Comparison of ENCODE assay signal across 9 cellular contexts in the genomic region with DNA sequence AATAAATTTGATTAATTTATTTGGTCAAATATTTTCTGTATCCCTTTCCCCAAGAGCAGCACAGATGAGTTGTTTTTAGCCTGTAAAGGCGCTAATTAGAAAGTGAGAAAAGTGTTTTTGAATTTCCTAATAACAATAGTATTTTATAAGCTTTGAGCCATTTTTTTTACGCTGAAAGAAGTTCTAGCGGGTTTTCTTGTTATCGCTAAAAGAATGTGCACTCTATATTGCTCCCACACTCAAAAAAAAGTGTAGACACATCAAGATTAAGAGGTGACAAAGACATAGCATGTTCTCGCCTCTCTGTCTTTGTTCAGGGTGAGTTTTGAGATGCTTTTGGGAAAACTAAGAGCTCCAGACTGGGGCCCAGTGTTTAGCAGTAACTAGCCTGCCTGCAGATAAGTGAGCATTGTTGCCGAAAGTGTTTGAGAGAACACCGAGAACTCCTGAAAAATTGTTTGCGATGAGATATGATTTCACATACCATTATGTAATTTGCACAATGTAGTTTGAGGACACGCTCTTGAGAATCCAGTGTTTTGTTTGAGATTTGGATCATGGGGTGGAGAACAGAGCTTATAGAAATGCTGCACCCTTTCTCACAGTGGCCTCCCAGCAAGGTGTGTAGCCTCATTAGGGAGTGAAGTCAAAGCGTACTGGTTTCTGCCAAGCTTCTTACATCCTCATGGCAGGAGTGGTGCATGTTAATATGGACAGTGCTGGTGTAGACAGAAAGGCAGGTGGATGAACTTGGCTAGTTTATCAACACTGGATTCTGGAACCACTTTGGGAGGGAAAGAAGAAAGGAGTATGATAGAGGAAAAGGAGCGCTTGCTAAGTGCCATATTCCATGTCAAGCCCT. TPM values are rescaled to one million over a fixed set of nuclear protein-coding genes. Genes with fewer than 3 reads are reported as not detected.
DNase-seq lines count a peak whose midpoint lies in the region; ATAC-seq and TF ChIP-seq lines count a peak whose summit lies in the region.
"Had no signal": no experiment of that assay in that cellular context is flagged by ENCODE, and none has a peak within 500 bp of the region (broad histone marks: within the 10 kb centered on the region; RNA-seq: fewer than 3 reads in every experiment).

No MANE protein-coding gene starts in this region.

- TSS peak; percentile 31 for BruUV-seq in Caco-2 (replicated peaks; lab: Mats Ljungman, UMichigan)

- H3K4me3 Mint-ChIP-seq in Caco-2 (ENCODE audit: unreplicated experiment), result peak overlapping the region; percentile 89

- no peak overlapping the region for H2AFZ ChIP-seq in osteoblast (ENCODE audit: low read length)

- no peaks in the 10 kb centered on the region for H3K27me3 ChIP-seq in Caco-2 (replicated peaks; ENCODE audit: control insufficient read depth, insufficient read depth, low read length)
- no peaks in the 10 kb centered on the region for H3K27me3 ChIP-seq in Peyer's patch
- H3K27me3 ChIP-seq in esophagus squamous epithelium, result peaks cover 0 to 43% (median 7%) of the 10 kb centered on the region in 4 donors
- peaks cover 9% of the 10 kb centered on the region for H3K27me3 ChIP-seq in osteoblast (ENCODE audit: insufficient read depth, low read length)

- peaks cover 7% of the 10 kb centered on the region for H3K4me1 Mint-ChIP-seq in Caco-2 (ENCODE audit: low read depth, unreplicated experiment)

- H3K4me1 ChIP-seq in Caco-2 (peaks cover 9% of the 10 kb centered on the region; the same call in 1 of the 2 replicates), Peyer's patch (peaks cover 0 to 17% (median 0%) of the 10 kb centered on the region in 4 donors), esophagus squamous epithelium (peaks cover 4 to 45% (median 10%) of the 10 kb centered on the region in 3 donors), osteoblast (ENCODE audit: insufficient read depth, low read length) (peaks cover 5% of the 10 kb centered on the region)

- no peaks in the 10 kb centered on the region for H3K9me3 ChIP-seq in Caco-2
- no peaks in the 10 kb centered on the region for H3K9me3 ChIP-seq in Peyer's patch
- no peaks in the 10 kb centered on the region for H3K9me3 ChIP-seq in esophagus squamous epithelium
- H3K9me3 ChIP-seq in osteoblast (ENCODE audit: low read depth, low read length), result no peaks in the 10 kb centered on the region

- peaks cover 3% of the 10 kb centered on the region for H4K20me1 ChIP-seq in osteoblast (ENCODE audit: insufficient read depth, low read length)

- CTCF ChIA-PET in Caco-2 (lab: Charles Lee), result interaction anchor here (0.6 kb wide), 1 partner anchor 140 kb away, joined by 5 read pairs; no protein-coding TSS in a partner anchor

- no peaks in the 10 kb centered on the region for H3K9me3 Mint-ChIP-seq in Caco-2 (ENCODE audit: unreplicated experiment)

- H3K27ac Mint-ChIP-seq in Caco-2 (ENCODE audit: unreplicated experiment), result no peak overlapping the region

- H3K27ac ChIP-seq in Peyer's patch, result peak overlapping the region in 3 of 4 donors; percentile 72 to 84 (median 76)
- no peak overlapping the region for H3K27ac ChIP-seq in esophagus squamous epithelium
- peak overlapping the region; percentile 83 for H3K27ac ChIP-seq in osteoblast (ENCODE audit: low read depth, low read length)

- TF ChIP-seq POLR2A in Peyer's patch (IDR thresholded peaks at IDR 0.05) (no peak), esophagus squamous epithelium (IDR thresholded peaks at IDR 0.05) (no peak)

- no peaks in the 10 kb centered on the region for H3K36me3 Mint-ChIP-seq in Caco-2 (ENCODE audit: insufficient read depth, unreplicated experiment)

- TF ChIP-seq CTCF in Caco-2 (IDR thresholded peaks at IDR 0.05; ENCODE audit: insufficient read depth in 1 of 2, low read depth in 1 of 2, low read length in 1 of 2, severe bottlenecking in 1 of 2, unreplicated experiment in 1 of 2) (no peak), Peyer's patch (IDR thresholded peaks at IDR 0.05) (no peak), esophagus squamous epithelium (IDR thresholded peaks at IDR 0.05) (no peak), osteoblast (IDR thresholded peaks at IDR 0.05; ENCODE audit: extremely low read depth, low read depth, low read length) (no peak)

- WGBS in esophagus squamous epithelium, 2 donors, result 80 to 88% methylated on average over 10 to 11 of the region's 11 CpGs

- POLR2A ChIA-PET in Caco-2 (lab: Charles Lee), result no interaction called here

- DNase-seq in Caco-2, result no peak
- DNase-seq in Peyer's patch, result no peak
- no peak for DNase-seq in esophagus squamous epithelium (lab: John Stamatoyannopoulos, UW)
- DNase-seq in osteoblast (ENCODE audit: insufficient read length, low spot score, missing footprints), result peak; percentile 65
- no peak for DNase-seq in SKM-1 (lab: John Stamatoyannopoulos, UW; ENCODE audit: unreplicated experiment)
- no peak for DNase-seq in dedifferentiated amniotic fluid mesenchymal stem cell (ENCODE audit: extremely low spot score)
- DNase-seq in DMS 273 treated with DMSO at 0.1 percent for 48 hours (lab: John Stamatoyannopoulos, UW), result no peak
- DNase-seq: caudate nucleus had no signal

- peaks cover 62% of the 10 kb centered on the region for H3K79me2 ChIP-seq in osteoblast (ENCODE audit: insufficient read depth, low read length)

- H3K36me3 ChIP-seq in Caco-2 (ENCODE audit: control insufficient read depth, insufficient read depth, low read length) (no peaks in the 10 kb centered on the region), Peyer's patch (no peaks in the 10 kb centered on the region), esophagus squamous epithelium (no peaks in the 10 kb centered on the region), osteoblast (ENCODE audit: insufficient read depth, low read length) (no peaks in the 10 kb centered on the region)

- peak overlapping the region; percentile 94 for H3K4me3 ChIP-seq in Caco-2 (ENCODE audit: low read depth, low read length)
- peak overlapping the region; percentile 69 to 94 (median 76) for H3K4me3 ChIP-seq in Peyer's patch
- peak overlapping the region; percentile 47 to 93 (median 57) for H3K4me3 ChIP-seq in esophagus squamous epithelium
- peak overlapping the region; percentile 95 for H3K4me3 ChIP-seq in osteoblast (ENCODE audit: insufficient read depth, low read length)

- peak overlapping the region; percentile 97 for H3K4me2 ChIP-seq in osteoblast (ENCODE audit: insufficient read depth, low read length)

- no peaks in the 10 kb centered on the region for H3K27me3 Mint-ChIP-seq in Caco-2 (ENCODE audit: insufficient read depth, unreplicated experiment)

- no peak for ATAC-seq in GM18867 (IDR thresholded peaks at IDR 0.05; ENCODE audit: unreplicated experiment)

- intact Hi-C loops in Caco-2 (cut with micrococcal nuclease; ENCODE audit: unreplicated experiment), result loop anchor here (2.0 to 5.0 kb wide), 3 partner anchors 21 to 105 kb away; no protein-coding TSS in a partner anchor
- intact Hi-C loops in esophagus squamous epithelium (cut with DNase I), result loop anchor here (10.0 kb wide), 1 partner anchor 57 kb away; no protein-coding TSS in a partner anchor

RNA-seq across cellular contexts. Expression of gene F2R, which starts 1.5 kb away (rescaled TPM):
- 6.3 and 7.8 TPM in 2 replicates for total RNA-seq in Caco-2 (2022)
- 10 to 100 TPM in 2 of 4 donors, 1 to 10 TPM in 2; 5.0 to 11.4 (median 8.5) TPM for total RNA-seq in Peyer's patch
- total RNA-seq in esophagus squamous epithelium, result 10 to 100 TPM in 1 of 4 donors, 1 to 10 TPM in 2, under 1 TPM in 1; 0.38 to 13.0 (median 4.9) TPM
- 38.7 and 41.0 TPM in 2 replicates for total RNA-seq in osteoblast

Comparison
In these comparisons a context has a peak if more than half of its experiments do, and no peak if none do; other contexts are left out.
1. H3K27ac ChIP-seq: peak in Peyer's patch (3 of 4) and osteoblast (single experiment); none in esophagus squamous epithelium (0 of 4).
2. Peak in every context shown above with its lines, with median percentiles within 50 percentile points of each other: H3K4me3 ChIP-seq.